In the genomic region with DNA sequence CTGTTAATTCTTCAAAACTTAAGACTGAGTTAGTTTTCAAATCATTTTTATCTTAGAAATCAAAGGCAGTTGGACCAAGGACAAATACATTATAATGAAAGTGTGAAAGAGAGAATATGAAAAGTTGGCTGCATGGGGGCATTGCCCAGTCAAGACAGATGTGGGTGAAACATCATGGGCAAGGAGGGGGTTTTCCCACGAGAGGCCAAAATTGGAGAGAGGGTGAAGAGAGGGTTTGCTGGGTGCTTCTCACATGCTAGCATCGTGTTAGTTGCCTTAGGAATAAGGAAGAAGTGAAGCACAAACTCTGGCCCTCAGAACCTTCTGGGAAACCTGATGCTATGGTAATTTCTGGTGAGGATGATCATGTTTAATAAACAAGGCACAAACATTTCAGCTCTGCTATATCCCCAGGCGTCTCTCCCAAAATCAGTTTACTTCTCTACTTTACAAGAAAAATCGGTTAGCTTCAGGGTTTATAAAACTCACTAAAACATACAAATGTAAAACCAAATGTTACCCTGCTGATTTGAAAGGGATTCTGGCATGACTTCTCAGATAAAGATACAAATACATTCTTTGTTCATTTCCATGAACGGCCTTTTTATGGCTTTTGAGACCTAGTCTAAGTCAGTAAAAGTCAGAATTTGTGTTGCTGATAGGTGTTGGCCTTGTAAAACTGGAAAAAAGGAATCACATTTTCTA, we compare ENCODE assay signal across 20 cellular contexts. TPM values are rescaled to one million over a fixed set of nuclear protein-coding genes. Genes with fewer than 3 reads are reported as not detected.
DNase-seq lines count a peak whose midpoint lies in the region; ATAC-seq, FAIRE-seq and TF ChIP-seq lines count a peak whose summit lies in the region.
"Had no signal": no experiment of that assay in that cellular context is flagged by ENCODE, and none has a peak within 500 bp of the region (broad histone marks: within the 10 kb centered on the region; RNA-seq: fewer than 3 reads in every experiment).

No MANE protein-coding gene starts in this region.

- POLR2A ChIA-PET in A549 (lab: Yijun Ruan, JAX) (no interaction called here), HEK293T (lab: Yijun Ruan, JAX) (no interaction called here)

- 57% methylated on average over 5 of the region's 5 CpGs for WGBS in A549 (ENCODE audit: missing lambda C conversion rate)

- peak; percentile 54 for FAIRE-seq in A549 (lab: Jason Lieb, UNC)
- FAIRE-seq: HTR-8/SVneo had no signal

- TF ChIP-seq CTCF in A549 (IDR thresholded peaks at IDR 0.05) = no peak

- peaks cover 61% of the 10 kb centered on the region for H3K4me1 Mint-ChIP-seq in activated T-helper 1 cell treated with anti-CD3 and anti-CD28 coated beads, Interleukin-12 subunit alpha, Interleukin-12 subunit beta, Interleukin-2, Interleukin-4 antibody, amounts not matched to agents 30 ng/mL and 10 ng/mL and 1 ng/mL, durations not matched to agents 14 hours and 24 hours and 36 hours (ENCODE audit: low read depth)

- H3K4me1 ChIP-seq in A549 = no peaks in the 10 kb centered on the region
- H3K4me1 ChIP-seq in BLaER1 treated with 17β-estradiol and CSF1 and Interleukin-3, amounts not matched to agents 10 nM and 100 nM = peaks cover 11 to 55% (median 16%) of the 10 kb centered on the region in 10 experiments
- H3K4me1 ChIP-seq: left ventricle myocardium inferior had no signal

- intact Hi-C loops in activated T-helper 1 cell treated with anti-CD3 and anti-CD28 coated beads, Interleukin-12 subunit alpha, Interleukin-12 subunit beta, Interleukin-2, Interleukin-4 antibody, amounts not matched to agents 30 ng/mL and 10 ng/mL and 1 ng/mL, durations not matched to agents 14 hours and 24 hours and 36 hours (cut with micrococcal nuclease) = loop anchor here (2.0 kb wide), 1 partner anchor 47 kb away; no protein-coding TSS in a partner anchor

- H3K9me3 Mint-ChIP-seq in activated T-helper 1 cell treated with anti-CD3 and anti-CD28 coated beads, Interleukin-12 subunit alpha, Interleukin-12 subunit beta, Interleukin-2, Interleukin-4 antibody, amounts not matched to agents 30 ng/mL and 10 ng/mL and 1 ng/mL, durations not matched to agents 14 hours and 24 hours and 36 hours = peaks cover 44% of the 10 kb centered on the region

- no peak for TF ChIP-seq EP300 in A549 (IDR thresholded peaks at IDR 0.05)

- no peaks in the 10 kb centered on the region for H3K27me3 ChIP-seq in BLaER1 treated with 17β-estradiol and CSF1 and Interleukin-3, amounts not matched to agents 10 nM and 100 nM

- H3K9me3 ChIP-seq in A549 = no peaks in the 10 kb centered on the region
- H3K9me3 ChIP-seq in BLaER1 treated with 17β-estradiol and CSF1 and Interleukin-3, amounts not matched to agents 10 nM and 100 nM (replicated peaks in 1 of 11) = peaks cover 25 to 77% (median 55%) of the 10 kb centered on the region in 11 experiments
- H3K9me3 ChIP-seq: left ventricle myocardium inferior had no signal

- no peak overlapping the region for H3K9ac ChIP-seq in BLaER1 treated with 17β-estradiol and CSF1 and Interleukin-3, amounts not matched to agents 10 nM and 100 nM

- CTCF ChIA-PET in A549 (lab: Yijun Ruan, JAX) (no interaction called here), HEK293T (lab: Yijun Ruan, JAX) (no interaction called here)

- no peak overlapping the region for H3K4me2 ChIP-seq in A549
- H3K4me2 ChIP-seq in BLaER1 treated with 17β-estradiol and CSF1 and Interleukin-3, amounts not matched to agents 10 nM and 100 nM = peak overlapping the region in 6 of 11 experiments; percentile 54 to 75 (median 62); a peak in 6 of 22 replicates

- DNase-seq in A549 (ENCODE audit: low read depth in 1 of 2, low spot score in 1 of 2) (no peak), inferior parietal cortex (ENCODE audit: extremely low spot score) (peak; percentile 46), HEK293T (ENCODE audit: extremely low spot score) (no peak), NCI-H2227 (lab: John Stamatoyannopoulos, UW; ENCODE audit: unreplicated experiment) (no peak)
- no peak for DNase-seq in activated T-helper 1 cell treated with anti-CD3 and anti-CD28 coated beads, Interleukin-12 subunit alpha, Interleukin-12 subunit beta, Interleukin-2, Interleukin-4 antibody, amounts not matched to agents 30 ng/mL and 10 ng/mL and 1 ng/mL, durations not matched to agents 14 hours and 24 hours and 36 hours (ENCODE audit: low spot score)
- DNase-seq: activated gamma-delta T cell treated with Interleukin-2 at 50 U/mL for 16 hours; COR-L47; DND-41; Karpas-422; left ventricle myocardium inferior; NCI-H1930; NCI-H345; NCI-H82; stimulated activated naive CD4-positive, alpha-beta T cell; trophoblast cell had no signal

- no peak for TF ChIP-seq RAD21 in A549 (conservative IDR thresholded peaks at IDR 0.05 in 1 of 2, IDR thresholded peaks at IDR 0.05 in 1 of 2)

- H3K4me3 Mint-ChIP-seq in activated T-helper 1 cell treated with anti-CD3 and anti-CD28 coated beads, Interleukin-12 subunit alpha, Interleukin-12 subunit beta, Interleukin-2, Interleukin-4 antibody, amounts not matched to agents 30 ng/mL and 10 ng/mL and 1 ng/mL, durations not matched to agents 14 hours and 24 hours and 36 hours = peak overlapping the region; percentile 5
- H3K4me3 Mint-ChIP-seq: neural crest cell had no signal

- no peaks in the 10 kb centered on the region for H4K20me1 ChIP-seq in BLaER1 treated with 17β-estradiol and CSF1 and Interleukin-3, amounts not matched to agents 10 nM and 100 nM

- no peak for TF ChIP-seq POLR2A in A549 (IDR thresholded peaks at IDR 0.05; ENCODE audit: low read length)

- H3K27ac ChIP-seq in A549 = no peak overlapping the region
- H3K27ac ChIP-seq in BLaER1 treated with 17β-estradiol and CSF1 and Interleukin-3, amounts not matched to agents 10 nM and 100 nM = peak overlapping the region in 2 of 11 experiments; percentile 44 to 75; a peak in 2 of 22 replicates
- H3K27ac ChIP-seq: left ventricle myocardium inferior had no signal

- ATAC-seq in A549 = no peak
- no peak for ATAC-seq in GM21825 (IDR thresholded peaks at IDR 0.05; ENCODE audit: unreplicated experiment)
- ATAC-seq: Panc1 had no signal

- H3K4me3 ChIP-seq in A549 = no peak overlapping the region
- no peak overlapping the region for H3K4me3 ChIP-seq in BLaER1 treated with 17β-estradiol and CSF1 and Interleukin-3, amounts not matched to agents 10 nM and 100 nM
- H3K4me3 ChIP-seq: left ventricle myocardium inferior had no signal

- H3K27me3 Mint-ChIP-seq in activated T-helper 1 cell treated with anti-CD3 and anti-CD28 coated beads, Interleukin-12 subunit alpha, Interleukin-12 subunit beta, Interleukin-2, Interleukin-4 antibody, amounts not matched to agents 30 ng/mL and 10 ng/mL and 1 ng/mL, durations not matched to agents 14 hours and 24 hours and 36 hours (ENCODE audit: insufficient read depth) = no peaks in the 10 kb centered on the region

- H3K36me3 Mint-ChIP-seq in activated T-helper 1 cell treated with anti-CD3 and anti-CD28 coated beads, Interleukin-12 subunit alpha, Interleukin-12 subunit beta, Interleukin-2, Interleukin-4 antibody, amounts not matched to agents 30 ng/mL and 10 ng/mL and 1 ng/mL, durations not matched to agents 14 hours and 24 hours and 36 hours (ENCODE audit: low read depth) = peaks cover 23% of the 10 kb centered on the region

- H3K27ac Mint-ChIP-seq in activated T-helper 1 cell treated with anti-CD3 and anti-CD28 coated beads, Interleukin-12 subunit alpha, Interleukin-12 subunit beta, Interleukin-2, Interleukin-4 antibody, amounts not matched to agents 30 ng/mL and 10 ng/mL and 1 ng/mL, durations not matched to agents 14 hours and 24 hours and 36 hours = peak overlapping the region; percentile 86

- H3K36me3 ChIP-seq in BLaER1 treated with 17β-estradiol and CSF1 and Interleukin-3, amounts not matched to agents 10 nM and 100 nM = peaks cover 0 to 10% (median 0%) of the 10 kb centered on the region in 11 experiments; a peak in 4 of 22 replicates
- H3K36me3 ChIP-seq: left ventricle myocardium inferior had no signal

TF ChIP-seq in A549, 52 proteins besides CTCF, POLR2A, EP300 and RAD21 (continues in another document):
- TF ChIP-seq MAZ (IDR thresholded peaks at IDR 0.05; ENCODE audit: borderline replicate concordance, low read depth, low read length) (no peak), ZSCAN20 (CRISPR knock-in tag; IDR thresholded peaks at IDR 0.05) (no peak), CHD4 (IDR thresholded peaks at IDR 0.05; ENCODE audit: borderline replicate concordance) (no peak), HOXB5 (CRISPR knock-in tag; IDR thresholded peaks at IDR 0.05) (no peak), HOXB13 (CRISPR knock-in tag; IDR thresholded peaks at IDR 0.05; ENCODE audit: low read depth) (no peak), CEBPB (IDR thresholded peaks at IDR 0.05) (no peak), EHF (CRISPR knock-in tag; IDR thresholded peaks at IDR 0.05) (no peak), NR3C1 (IDR thresholded peaks at IDR 0.05) (no peak), FOSB (CRISPR knock-in tag; IDR thresholded peaks at IDR 0.05) (no peak), HEYL (CRISPR knock-in tag; IDR thresholded peaks at IDR 0.05) (no peak), FOSL2 (IDR thresholded peaks at IDR 0.05) (no peak), FOSL2 (CRISPR knock-in tag; IDR thresholded peaks at IDR 0.05) (no peak)

TF ChIP-seq in HEK293T, 16 proteins besides CTCF, POLR2A, EP300 and RAD21:
- TF ChIP-seq NFRKB (IDR thresholded peaks at IDR 0.05) (no peak), ZNF384 (IDR thresholded peaks at IDR 0.05) (no peak), SUZ12 (IDR thresholded peaks at IDR 0.05) (no peak), FOXM1 (IDR thresholded peaks at IDR 0.05; ENCODE audit: borderline replicate concordance) (no peak), HDGF (IDR thresholded peaks at IDR 0.05; ENCODE audit: borderline replicate concordance) (no peak), ELF4 (IDR thresholded peaks at IDR 0.05) (no peak), FOXA1 (IDR thresholded peaks at IDR 0.05) (no peak), TARDBP (IDR thresholded peaks at IDR 0.05) (no peak), BHLHE40 (IDR thresholded peaks at IDR 0.05; ENCODE audit: borderline replicate concordance) (no peak)

RNA-seq across cellular contexts. Expression of a gene that starts 26.6 kb away (rescaled TPM):
- polyA plus RNA-seq in A549 (2011; rRNA removed) (6.8 and 6.9 TPM in 2 replicates), A549 (2017; fragmentation: RNase III; extraction: RNeasy Plus Mini Kit Qiagen cat#74134 plus additional on column Dnase treatment) (3.7 to 6.2 TPM (median 4.8 TPM) in 3 replicates)
- 1.6 and 1.7 TPM in 2 replicates for polyA plus RNA-seq in A549 (2012; cell fraction: cytosol; rRNA removed)
- polyA plus RNA-seq in A549 (2012; cell fraction: nucleus; rRNA removed) = 0.73 TPM in 2 replicates
- 4.6 and 9.0 TPM in 2 replicates for polyA minus RNA-seq in A549 (2011; rRNA and poly(A)+ RNA removed)
- 55.0 and 61.5 TPM in 2 replicates for total RNA-seq in activated T-helper 1 cell treated with anti-CD3 and anti-CD28 coated beads, Interleukin-12 subunit alpha, Interleukin-12 subunit beta, Interleukin-2, Interleukin-4 antibody, amounts not matched to agents 30 ng/mL and 10 ng/mL and 1 ng/mL, durations not matched to agents 14 hours and 24 hours and 36 hours
- total RNA-seq: neural crest cell had no signal
